Comparison of ENCODE assay signal across 17 cellular contexts in the genomic region with DNA sequence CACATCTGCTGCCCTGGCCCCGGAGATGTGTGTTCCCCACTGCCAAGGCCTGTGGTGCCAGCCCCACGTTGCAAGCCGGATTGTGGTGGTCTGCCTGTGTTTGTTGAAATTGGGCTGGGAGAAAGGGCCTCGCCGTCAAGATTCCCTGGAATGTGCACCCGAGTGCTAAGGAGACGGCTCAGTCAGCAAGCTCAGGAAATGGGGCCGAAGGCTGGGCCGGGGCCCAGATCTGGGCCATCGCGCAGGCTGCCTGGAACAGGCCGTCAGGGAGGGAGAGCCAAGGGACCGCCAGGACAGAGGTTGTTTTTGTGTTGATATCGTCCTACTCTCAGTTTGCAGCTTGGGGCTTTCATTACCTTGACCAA.
DNase-seq lines count a peak whose midpoint lies in the region; ATAC-seq and TF ChIP-seq lines count a peak whose summit lies in the region.
"Had no signal": no experiment of that assay in that cellular context is flagged by ENCODE, and none has a peak within 500 bp of the region (broad histone marks: within the 10 kb centered on the region; RNA-seq: fewer than 3 reads in every experiment).

No MANE protein-coding gene starts in this region.

- peak; percentile 86 to 89 for ATAC-seq in left cardiac atrium
- ATAC-seq in upper lobe of left lung (ENCODE audit: low FRiP score in 2 of 2) = peak; percentile 17 to 47
- ATAC-seq in HG02973 (IDR thresholded peaks at IDR 0.05; ENCODE audit: unreplicated experiment) = no peak
- ATAC-seq: activated CD8-positive, alpha-beta memory T cell treated with anti-CD3 and anti-CD28 coated beads, Interleukin-2, amount 10 ng/mL, durations not matched to agents 7 days and 5 days; gastrocnemius medialis; T-helper 17 cell had no signal

- peaks cover 3% of the 10 kb centered on the region for H3K9me3 Mint-ChIP-seq in neural progenitor cell

- TF ChIP-seq CTCF in brain microvascular endothelial cell (IDR thresholded peaks at IDR 0.05; ENCODE audit: low read depth, low read length, missing control alignments) (no peak), neural progenitor cell (IDR thresholded peaks at IDR 0.05) (no peak), upper lobe of left lung (IDR thresholded peaks at IDR 0.05) (no peak)

- H3K4me3 ChIP-seq in brain microvascular endothelial cell (ENCODE audit: low read depth, low read length) = no peak overlapping the region
- H3K4me3 ChIP-seq in neural progenitor cell = no peak overlapping the region
- no peak overlapping the region for H3K4me3 ChIP-seq in upper lobe of left lung
- H3K4me3 ChIP-seq: BLaER1 treated with 17β-estradiol and CSF1 and Interleukin-3, amounts not matched to agents 10 nM and 100 nM; gastrocnemius medialis; prostate gland had no signal

- H3K4me2 ChIP-seq in neural progenitor cell = no peak overlapping the region
- H3K4me2 ChIP-seq: BLaER1 treated with 17β-estradiol and CSF1 and Interleukin-3, amounts not matched to agents 10 nM and 100 nM; KMS-11 had no signal

- in situ Hi-C loops in brain microvascular endothelial cell (cut with HindIII; ENCODE audit: low pct_ligation_motif_present, low sequenced_read_pairs) = no loop called here

- H3K9me3 ChIP-seq in neural progenitor cell (ENCODE audit: low read depth) (no peaks in the 10 kb centered on the region), upper lobe of left lung (no peaks in the 10 kb centered on the region)
- H3K9me3 ChIP-seq: prostate gland had no signal

- H3K4me3 Mint-ChIP-seq in neural progenitor cell = no peak overlapping the region
- H3K4me3 Mint-ChIP-seq: activated CD8-positive, alpha-beta memory T cell treated with anti-CD3 and anti-CD28 coated beads, Interleukin-2, amount 10 ng/mL, durations not matched to agents 7 days and 5 days; activated naive CD4-positive, alpha-beta T cell treated with anti-CD3 and anti-CD28 coated beads for 36 hours; T-helper 17 cell had no signal

- peak overlapping the region; percentile 46 for H3K27ac Mint-ChIP-seq in neural progenitor cell
- H3K27ac Mint-ChIP-seq: activated CD8-positive, alpha-beta memory T cell treated with anti-CD3 and anti-CD28 coated beads, Interleukin-2, amount 10 ng/mL, durations not matched to agents 7 days and 5 days; activated naive CD4-positive, alpha-beta T cell treated with anti-CD3 and anti-CD28 coated beads for 36 hours; T-helper 17 cell had no signal

- H3K36me3 ChIP-seq in brain microvascular endothelial cell (replicated peaks) (no peaks in the 10 kb centered on the region), neural progenitor cell (no peaks in the 10 kb centered on the region), upper lobe of left lung (no peaks in the 10 kb centered on the region)
- H3K36me3 ChIP-seq: BLaER1 treated with 17β-estradiol and CSF1 and Interleukin-3, amounts not matched to agents 10 nM and 100 nM; gastrocnemius medialis; prostate gland had no signal

- no peaks in the 10 kb centered on the region for H3F3A ChIP-seq in neural progenitor cell (ENCODE audit: low read depth)

- no peak for TF ChIP-seq EP300 in upper lobe of left lung (IDR thresholded peaks at IDR 0.05)

- no peaks in the 10 kb centered on the region for H4K20me1 ChIP-seq in neural progenitor cell (ENCODE audit: low read depth)
- H4K20me1 ChIP-seq: BLaER1 treated with 17β-estradiol and CSF1 and Interleukin-3, amounts not matched to agents 10 nM and 100 nM had no signal

- H3K4me1 Mint-ChIP-seq in neural progenitor cell = no peaks in the 10 kb centered on the region
- H3K4me1 Mint-ChIP-seq: activated CD8-positive, alpha-beta memory T cell treated with anti-CD3 and anti-CD28 coated beads, Interleukin-2, amount 10 ng/mL, durations not matched to agents 7 days and 5 days; T-helper 17 cell had no signal

- H3K9ac ChIP-seq in neural progenitor cell = no peak overlapping the region
- H3K9ac ChIP-seq: BLaER1 treated with 17β-estradiol and CSF1 and Interleukin-3, amounts not matched to agents 10 nM and 100 nM; KMS-11 had no signal

- no peak for TF ChIP-seq POLR2A in upper lobe of left lung (IDR thresholded peaks at IDR 0.05)

- 49 to 77% methylated on average over 9 to 14 of the region's 14 CpGs for WGBS in upper lobe of left lung, 2 donors

- peaks cover 6% of the 10 kb centered on the region for H3K27me3 Mint-ChIP-seq in neural progenitor cell (ENCODE audit: insufficient read depth, low read depth)

- H3K27me3 ChIP-seq in brain microvascular endothelial cell (replicated peaks) (no peaks in the 10 kb centered on the region), neural progenitor cell (no peaks in the 10 kb centered on the region), upper lobe of left lung (no peaks in the 10 kb centered on the region)
- H3K27me3 ChIP-seq: BLaER1 treated with 17β-estradiol and CSF1 and Interleukin-3, amounts not matched to agents 10 nM and 100 nM; gastrocnemius medialis had no signal

- no peak overlapping the region for H2AFZ ChIP-seq in neural progenitor cell (replicated peaks)

- no peaks in the 10 kb centered on the region for H3K79me2 ChIP-seq in neural progenitor cell (ENCODE audit: low read depth)

- H3K36me3 Mint-ChIP-seq in neural progenitor cell = no peaks in the 10 kb centered on the region

- H3K27ac ChIP-seq in brain microvascular endothelial cell (peak overlapping the region; percentile 92), neural progenitor cell (no peak overlapping the region), upper lobe of left lung (peak overlapping the region in 3 of 4 donors; percentile 5 to 74 (median 46))
- H3K27ac ChIP-seq: BLaER1 treated with 17β-estradiol and CSF1 and Interleukin-3, amounts not matched to agents 10 nM and 100 nM; HL-60; KMS-11; prostate gland had no signal

- H3K4me1 ChIP-seq in neural progenitor cell (no peaks in the 10 kb centered on the region), upper lobe of left lung (peaks cover 0 to 6% (median 0%) of the 10 kb centered on the region in 4 donors)
- H3K4me1 ChIP-seq: BLaER1 treated with 17β-estradiol and CSF1 and Interleukin-3, amounts not matched to agents 10 nM and 100 nM; gastrocnemius medialis; prostate gland had no signal

- intact Hi-C loops in left cardiac atrium (cut with DNase I) = no loop called here

- DNase-seq in brain microvascular endothelial cell (no peak), left cardiac atrium (peak; percentile 51), neural progenitor cell (ENCODE audit: low spot score) (no peak), upper lobe of left lung (peak in 1 of 2 donors; percentile 74), SIG-M5 (lab: John Stamatoyannopoulos, UW) (no peak)
- DNase-seq in central memory CD4-positive, alpha-beta T cell = no peak
- DNase-seq: activated CD8-positive, alpha-beta memory T cell treated with anti-CD3 and anti-CD28 coated beads, Interleukin-2, amount 10 ng/mL, durations not matched to agents 7 days and 5 days; activated naive CD4-positive, alpha-beta T cell treated with anti-CD3 and anti-CD28 coated beads for 36 hours; DMS53; gastrocnemius medialis; NCI-H1105; T-helper 17 cell had no signal
